Comparison of ENCODE assay signal across 8 cellular contexts in genomic region chr6:118709859-118710350, GRCh38. TPM values are rescaled to one million over a fixed set of nuclear protein-coding genes. Genes with fewer than 3 reads are reported as not detected.
DNase-seq lines count a peak whose midpoint lies in the region; ATAC-seq and TF ChIP-seq lines count a peak whose summit lies in the region.

No MANE protein-coding gene starts in this region.

- DNase-seq in CD4-positive, alpha-beta T cell, result peak; percentile 41 to 73 (median 60)
- DNase-seq in WERI-Rb-1, result no peak
- peak in 6 of 61 donors; percentile 4 to 67 (median 18) for DNase-seq in caudate nucleus (lab: John Stamatoyannopoulos, UW)
- DNase-seq in stimulated activated naive CD4-positive, alpha-beta T cell (lab: John Stamatoyannopoulos, UW), result peak; percentile 36 to 84 (median 72)
- no peak for DNase-seq in G401 (ENCODE audit: low spot score)

- ATAC-seq in CD4-positive, alpha-beta T cell (ENCODE audit: poor library complexity), result peak; percentile 90
- peak; percentile 80 for ATAC-seq in GM19463 (IDR thresholded peaks at IDR 0.05; ENCODE audit: unreplicated experiment)
- ATAC-seq in HG03575 (IDR thresholded peaks at IDR 0.05; ENCODE audit: extremely low read depth, insufficient number of reproducible peaks, low FRiP score, unreplicated experiment), result peak; percentile 84

- intact Hi-C loops in CD4-positive, alpha-beta T cell (cut with DNase I, micrococcal nuclease), result loop anchor here (1.0 to 10.0 kb wide), 10 partner anchors 9 to 1035 kb away; partner anchors contain the start of genes CEP85L (in 2 of the 2), ASF1A (in 1 of the 2) and NUS1 (in 1 of the 2)

- no peaks in the 10 kb centered on the region for H3K9me3 ChIP-seq in CD4-positive, alpha-beta T cell (ENCODE audit: control insufficient read depth, low read length)
- H3K9me3 ChIP-seq in WERI-Rb-1 (ENCODE audit: severe bottlenecking) (no peaks in the 10 kb centered on the region), mucosa of rectum (ENCODE audit: control insufficient read depth in 2 of 2, low read length in 2 of 2) (no peaks in the 10 kb centered on the region)

- H3K27ac Mint-ChIP-seq in CD4-positive, alpha-beta T cell, result peak overlapping the region; percentile 97

- H3K9me3 Mint-ChIP-seq in CD4-positive, alpha-beta T cell, result no peaks in the 10 kb centered on the region

- peak overlapping the region; percentile 38 to 48 for H3K9ac ChIP-seq in mucosa of rectum (ENCODE audit: low read depth in 1 of 2, low read length in 2 of 2)

- TF ChIP-seq CTCF in CD4-positive, alpha-beta T cell (IDR thresholded peaks at IDR 0.05), result no peak
- no peak for TF ChIP-seq CTCF in WERI-Rb-1 (IDR thresholded peaks at IDR 0.05; ENCODE audit: low read depth, low read length)

- H3K4me3 Mint-ChIP-seq in CD4-positive, alpha-beta T cell, result peak overlapping the region; percentile 98

- H3K27ac ChIP-seq in CD4-positive, alpha-beta T cell (ENCODE audit: low read depth, low read length), result peak overlapping the region; percentile 73
- H3K27ac ChIP-seq in WERI-Rb-1 (peak overlapping the region; percentile 45), caudate nucleus (ENCODE audit: low read depth, low read length) (peak overlapping the region; percentile 38), mucosa of rectum (ENCODE audit: low read depth in 2 of 2, low read length in 2 of 2) (peak overlapping the region; percentile 68 to 72)

- H3K36me3 ChIP-seq in WERI-Rb-1, result no peaks in the 10 kb centered on the region
- no peaks in the 10 kb centered on the region for H3K36me3 ChIP-seq in mucosa of rectum (ENCODE audit: control insufficient read depth in 2 of 2, insufficient read depth in 2 of 2, low read length in 2 of 2)

- H3K27me3 ChIP-seq in CD4-positive, alpha-beta T cell (ENCODE audit: control insufficient read depth, insufficient read depth, low read length), result no peaks in the 10 kb centered on the region
- no peaks in the 10 kb centered on the region for H3K27me3 ChIP-seq in WERI-Rb-1 (ENCODE audit: insufficient read depth, low read depth, severe bottlenecking)
- no peaks in the 10 kb centered on the region for H3K27me3 ChIP-seq in mucosa of rectum (ENCODE audit: control insufficient read depth in 2 of 2, insufficient read depth in 2 of 2, low read length in 2 of 2)

- POLR2A ChIA-PET in CD4-positive, alpha-beta T cell (lab: Charles Lee), result interaction anchor here (0.6 to 5.4 kb wide), 46 partner anchors 8 to 1161 kb away, joined by 3 to 87 read pairs (median 6); partner anchors contain the start of genes ASF1A, CEP85L and MCM9

- H3K4me1 ChIP-seq in mucosa of rectum (ENCODE audit: control insufficient read depth in 2 of 2, insufficient read depth in 2 of 2, low read length in 2 of 2), result peaks cover 8 to 11% of the 10 kb centered on the region in 2 donors

- no peak overlapping the region for H3K4me3 ChIP-seq in WERI-Rb-1 (ENCODE audit: low read depth, low read length)
- H3K4me3 ChIP-seq in mucosa of rectum (ENCODE audit: low read length in 2 of 2), result peak overlapping the region; percentile 62 to 69

- H3K36me3 Mint-ChIP-seq in CD4-positive, alpha-beta T cell (ENCODE audit: low read depth), result peaks cover 44% of the 10 kb centered on the region

- in situ Hi-C loops in G401 (cut with HindIII; ENCODE audit: low sequenced_read_pairs), result no loop called here

- peaks cover 82% of the 10 kb centered on the region for H3K4me1 Mint-ChIP-seq in CD4-positive, alpha-beta T cell (ENCODE audit: low read depth)

- CTCF ChIA-PET in CD4-positive, alpha-beta T cell (lab: Charles Lee), result interaction anchor here (0.9 to 2.3 kb wide), 12 partner anchors 8 to 187 kb away, joined by 3 to 17 read pairs (median 4); partner anchors contain the start of genes ASF1A and CEP85L

- no peaks in the 10 kb centered on the region for H3K27me3 Mint-ChIP-seq in CD4-positive, alpha-beta T cell

RNA-seq across cellular contexts. Expression of gene CEP85L, which starts 58.5 kb away (rescaled TPM):
- total RNA-seq in CD4-positive, alpha-beta T cell, result 10 to 100 TPM; 76.2 to 80.7 TPM
- total RNA-seq in G401 (2014; rRNA removed; shearing (Covaris generic)), result 0.88 and 0.92 TPM in 2 replicates

Comparison
In these comparisons a context has a peak if more than half of its experiments do, and no peak if none do; other contexts are left out.
1. DNase-seq: peak in CD4-positive, alpha-beta T cell (10 of 10) and stimulated activated naive CD4-positive, alpha-beta T cell (6 of 6); none in WERI-Rb-1 (single experiment) and G401 (single experiment).
2. RNA of gene CEP85L, which starts 58.5 kb away (total RNA-seq): 76.2 to 80.7 TPM in CD4-positive, alpha-beta T cell; 0.88 to 0.92 TPM in G401; every median in the first group is over 10 times any median in the second.
3. Peak in every context shown above with its lines, with median percentiles within 50 percentile points of each other: ATAC-seq and H3K27ac ChIP-seq.